29 cellular contexts compared by ENCODE assay signal in genomic region chr3:22765679-22766078, GRCh38.
"Had no signal": no experiment of that assay in that cellular context is flagged by ENCODE, and none has a peak within 500 bp of the region (broad histone marks: within the 10 kb centered on the region; RNA-seq: fewer than 3 reads in every experiment).

No MANE protein-coding gene starts in this region.

- H3K4me3 Mint-ChIP-seq: dendritic cell treated with granulocyte-macrophage colony-stimulating factor and Interleukin-4, amounts not matched to agents 40 ng/mL and 50 ng/mL, for 4 days; effector memory CD8-positive, alpha-beta T cell; endodermal cell had no signal

- H3K9me3 ChIP-seq: colonic mucosa, esophagus squamous epithelium, gastrocnemius medialis had no signal

- H3K27me3 Mint-ChIP-seq: dendritic cell treated with granulocyte-macrophage colony-stimulating factor and Interleukin-4, amounts not matched to agents 40 ng/mL and 50 ng/mL, for 4 days; effector memory CD8-positive, alpha-beta T cell had no signal

- H3K27ac ChIP-seq: colonic mucosa, coronary artery, dorsolateral prefrontal cortex, epithelial cell of prostate, esophagus muscularis mucosa, esophagus squamous epithelium, foreskin keratinocyte, gastrocnemius medialis, gastroesophageal sphincter, heart left ventricle, heart right ventricle had no signal

- H3K36me3 ChIP-seq: colonic mucosa, esophagus muscularis mucosa, esophagus squamous epithelium, gastrocnemius medialis, gastroesophageal sphincter, heart left ventricle, heart right ventricle had no signal

- H3K4me1 ChIP-seq: colonic mucosa, esophagus muscularis mucosa, esophagus squamous epithelium, foreskin keratinocyte, gastrocnemius medialis, gastroesophageal sphincter, heart left ventricle, heart right ventricle had no signal

- H3K4me3 ChIP-seq: colonic mucosa, coronary artery, dorsolateral prefrontal cortex, esophagus muscularis mucosa, esophagus squamous epithelium, gastrocnemius medialis, gastroesophageal sphincter, heart left ventricle, heart right ventricle had no signal

- H3K27me3 ChIP-seq: colonic mucosa, esophagus muscularis mucosa, esophagus squamous epithelium, foreskin keratinocyte, gastrocnemius medialis, gastroesophageal sphincter, heart left ventricle, heart right ventricle had no signal

- DNase-seq: colonic mucosa; cortex of kidney; dermis blood vessel endothelial cell; dorsolateral prefrontal cortex; effector CD4-positive, alpha-beta T cell; effector CD8-positive, alpha-beta T cell; effector memory CD4-positive, alpha-beta T cell; effector memory CD8-positive, alpha-beta T cell; endodermal cell; erythroblast; esophagus squamous epithelium; foreskin fibroblast; foreskin keratinocyte; foreskin melanocyte; gastrocnemius medialis; glutamatergic neuron; head of caudate nucleus; heart left ventricle; heart right ventricle had no signal

- H3K27ac Mint-ChIP-seq: dendritic cell treated with granulocyte-macrophage colony-stimulating factor and Interleukin-4, amounts not matched to agents 40 ng/mL and 50 ng/mL, for 4 days; effector memory CD8-positive, alpha-beta T cell; endodermal cell had no signal

- ATAC-seq: effector memory CD8-positive, alpha-beta T cell; esophagus mucosa; foreskin keratinocyte; gastrocnemius medialis; gastroesophageal sphincter; heart left ventricle; heart right ventricle had no signal

- FAIRE-seq: colon, endometrium, endothelial cell of umbilical vein, frontal cortex had no signal
